ENCODE assay signal across 1 cellular context in the genomic region with DNA sequence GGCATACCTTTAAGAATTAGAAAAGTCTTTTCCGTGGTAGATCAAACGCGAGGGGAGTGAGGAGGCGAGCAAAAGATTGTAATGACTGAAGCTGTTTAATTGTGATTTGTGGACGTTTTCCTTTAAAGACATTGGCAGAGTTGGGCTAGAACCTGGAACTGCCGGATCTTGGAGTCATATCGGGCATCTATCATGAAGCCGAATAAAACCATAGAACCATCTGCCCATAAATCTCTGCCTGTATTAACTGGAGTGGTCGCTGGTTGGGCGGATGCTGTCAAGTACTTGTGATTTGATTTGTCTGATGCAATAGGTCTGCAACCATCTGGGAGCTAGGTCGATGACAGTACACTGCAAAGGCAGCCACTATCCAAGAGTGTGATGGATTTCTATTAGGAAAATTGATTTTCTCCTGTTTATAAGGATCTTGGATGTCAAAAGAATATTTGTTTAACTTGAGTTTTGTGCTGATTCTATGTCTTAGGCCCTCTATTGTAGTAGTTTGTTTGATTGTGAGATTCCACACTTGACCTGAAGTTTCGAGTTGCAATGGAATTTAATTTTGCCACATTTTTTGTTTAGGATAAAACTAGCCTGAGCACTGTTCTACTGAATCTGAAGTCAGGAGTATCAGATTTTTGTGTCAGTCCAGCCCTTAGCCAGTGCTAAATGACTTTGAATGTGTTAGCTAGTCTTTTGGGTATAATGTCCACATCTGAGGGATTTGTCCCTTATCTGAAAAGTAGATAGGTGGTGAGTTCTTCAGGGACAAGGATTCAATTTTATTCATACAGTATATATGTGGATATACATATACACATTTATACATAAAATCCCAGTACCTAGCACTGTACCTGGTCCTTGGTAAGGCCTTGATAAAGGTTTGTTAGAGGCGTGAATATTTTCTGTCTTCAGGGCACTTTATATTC.
TF ChIP-seq lines count a peak whose summit lies in the region.

No MANE protein-coding gene starts in this region.

TF ChIP-seq in K562, 482 proteins besides CTCF, POLR2A, EP300 and RAD21 (continued from another document and continues in another):
- TF ChIP-seq, protein P1, sequence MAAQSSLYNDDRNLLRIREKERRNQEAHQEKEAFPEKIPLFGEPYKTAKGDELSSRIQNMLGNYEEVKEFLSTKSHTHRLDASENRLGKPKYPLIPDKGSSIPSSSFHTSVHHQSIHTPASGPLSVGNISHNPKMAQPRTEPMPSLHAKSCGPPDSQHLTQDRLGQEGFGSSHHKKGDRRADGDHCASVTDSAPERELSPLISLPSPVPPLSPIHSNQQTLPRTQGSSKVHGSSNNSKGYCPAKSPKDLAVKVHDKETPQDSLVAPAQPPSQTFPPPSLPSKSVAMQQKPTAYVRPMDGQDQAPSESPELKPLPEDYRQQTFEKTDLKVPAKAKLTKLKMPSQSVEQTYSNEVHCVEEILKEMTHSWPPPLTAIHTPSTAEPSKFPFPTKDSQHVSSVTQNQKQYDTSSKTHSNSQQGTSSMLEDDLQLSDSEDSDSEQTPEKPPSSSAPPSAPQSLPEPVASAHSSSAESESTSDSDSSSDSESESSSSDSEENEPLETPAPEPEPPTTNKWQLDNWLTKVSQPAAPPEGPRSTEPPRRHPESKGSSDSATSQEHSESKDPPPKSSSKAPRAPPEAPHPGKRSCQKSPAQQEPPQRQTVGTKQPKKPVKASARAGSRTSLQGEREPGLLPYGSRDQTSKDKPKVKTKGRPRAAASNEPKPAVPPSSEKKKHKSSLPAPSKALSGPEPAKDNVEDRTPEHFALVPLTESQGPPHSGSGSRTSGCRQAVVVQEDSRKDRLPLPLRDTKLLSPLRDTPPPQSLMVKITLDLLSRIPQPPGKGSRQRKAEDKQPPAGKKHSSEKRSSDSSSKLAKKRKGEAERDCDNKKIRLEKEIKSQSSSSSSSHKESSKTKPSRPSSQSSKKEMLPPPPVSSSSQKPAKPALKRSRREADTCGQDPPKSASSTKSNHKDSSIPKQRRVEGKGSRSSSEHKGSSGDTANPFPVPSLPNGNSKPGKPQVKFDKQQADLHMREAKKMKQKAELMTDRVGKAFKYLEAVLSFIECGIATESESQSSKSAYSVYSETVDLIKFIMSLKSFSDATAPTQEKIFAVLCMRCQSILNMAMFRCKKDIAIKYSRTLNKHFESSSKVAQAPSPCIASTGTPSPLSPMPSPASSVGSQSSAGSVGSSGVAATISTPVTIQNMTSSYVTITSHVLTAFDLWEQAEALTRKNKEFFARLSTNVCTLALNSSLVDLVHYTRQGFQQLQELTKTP (IDR thresholded peaks at IDR 0.05; ENCODE audit: low read depth in 1 of 2, partially characterized antibody in 2 of 2) = peak in 1 of 2 experiments; percentile 81
- TF ChIP-seq ZNF239 (CRISPR knock-in tag; IDR thresholded peaks at IDR 0.05) (peak; percentile 32; the same call in 1 of the 2 replicates), ZNF232 (CRISPR knock-in tag; IDR thresholded peaks at IDR 0.05) (no peak), MCM3 (IDR thresholded peaks at IDR 0.05) (no peak), HDAC6 (IDR thresholded peaks at IDR 0.05; ENCODE audit: low read depth, low read length) (no peak), GATAD2B (IDR thresholded peaks at IDR 0.05; ENCODE audit: borderline replicate concordance) (peak; percentile 36; the same call in 1 of the 2 replicates), POLR2AphosphoS2 (IDR thresholded peaks at IDR 0.05; ENCODE audit: low read length) (no peak), ZNF589 (CRISPR knock-in tag; IDR thresholded peaks at IDR 0.05; ENCODE audit: low read depth) (peak; percentile 88), PCBP2 (IDR thresholded peaks at IDR 0.05; ENCODE audit: low read depth, low read length, poor library complexity, severe bottlenecking) (no peak), ZBTB40 (IDR thresholded peaks at IDR 0.05) (peak; percentile 58), ZBTB40 (CRISPR knock-in tag; IDR thresholded peaks at IDR 0.05) (no peak), BCOR (IDR thresholded peaks at IDR 0.05) (peak; percentile 74), MAFG (tag; conservative IDR thresholded peaks at IDR 0.05) (no peak), MTA3 (IDR thresholded peaks at IDR 0.05; ENCODE audit: borderline replicate concordance) (peak; percentile 54; the same call in 1 of the 2 replicates), ZNF124 (CRISPR knock-in tag; IDR thresholded peaks at IDR 0.05) (no peak), ZNF764 (CRISPR knock-in tag; IDR thresholded peaks at IDR 0.05; ENCODE audit: low read depth) (no peak), PHF21A (IDR thresholded peaks at IDR 0.05; ENCODE audit: borderline replicate concordance, low read depth) (peak; percentile 99), CBX1 (IDR thresholded peaks at IDR 0.05; ENCODE audit: low read depth) (no peak), RBM17 (IDR thresholded peaks at IDR 0.05; ENCODE audit: borderline replicate concordance, low read depth, low read length) (no peak), NR4A1 (CRISPR knock-in tag; IDR thresholded peaks at IDR 0.05) (no peak), NR4A1 (tag; IDR thresholded peaks at IDR 0.05) (peak; percentile 82; the same call in 1 of the 2 replicates), POLR3A (IDR thresholded peaks at IDR 0.05; ENCODE audit: borderline replicate concordance, extremely low read depth, insufficient read depth, insufficient read length) (no peak), GABPB2 (CRISPR knock-in tag; conservative IDR thresholded peaks at IDR 0.05) (no peak), IRF9 (tag; IDR thresholded peaks at IDR 0.05) (peak; percentile 99), ZNF274 (IDR thresholded peaks at IDR 0.05; ENCODE audit: borderline replicate concordance, low read depth, low read length) (no peak), ZSCAN29 (IDR thresholded peaks at IDR 0.05) (no peak), HNRNPL (IDR thresholded peaks at IDR 0.05; ENCODE audit: low read depth, low read length) (no peak), THRB (CRISPR knock-in tag; conservative IDR thresholded peaks at IDR 0.05) (0 out of 2 replicates have a peak, but pooled peaks have one; percentile 51), ZNF431 (CRISPR knock-in tag; IDR thresholded peaks at IDR 0.05) (peak; percentile 58; the same call in 1 of the 2 replicates)
- TF ChIP-seq, protein P2, sequence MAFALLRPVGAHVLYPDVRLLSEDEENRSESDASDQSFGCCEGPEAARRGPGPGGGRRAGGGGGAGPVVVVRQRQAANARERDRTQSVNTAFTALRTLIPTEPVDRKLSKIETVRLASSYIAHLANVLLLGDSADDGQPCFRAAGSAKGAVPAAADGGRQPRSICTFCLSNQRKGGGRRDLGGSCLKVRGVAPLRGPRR (CRISPR knock-in tag; IDR thresholded peaks at IDR 0.05) = no peak; the same call in 1 of the 2 replicates
- TF ChIP-seq, protein P3, sequence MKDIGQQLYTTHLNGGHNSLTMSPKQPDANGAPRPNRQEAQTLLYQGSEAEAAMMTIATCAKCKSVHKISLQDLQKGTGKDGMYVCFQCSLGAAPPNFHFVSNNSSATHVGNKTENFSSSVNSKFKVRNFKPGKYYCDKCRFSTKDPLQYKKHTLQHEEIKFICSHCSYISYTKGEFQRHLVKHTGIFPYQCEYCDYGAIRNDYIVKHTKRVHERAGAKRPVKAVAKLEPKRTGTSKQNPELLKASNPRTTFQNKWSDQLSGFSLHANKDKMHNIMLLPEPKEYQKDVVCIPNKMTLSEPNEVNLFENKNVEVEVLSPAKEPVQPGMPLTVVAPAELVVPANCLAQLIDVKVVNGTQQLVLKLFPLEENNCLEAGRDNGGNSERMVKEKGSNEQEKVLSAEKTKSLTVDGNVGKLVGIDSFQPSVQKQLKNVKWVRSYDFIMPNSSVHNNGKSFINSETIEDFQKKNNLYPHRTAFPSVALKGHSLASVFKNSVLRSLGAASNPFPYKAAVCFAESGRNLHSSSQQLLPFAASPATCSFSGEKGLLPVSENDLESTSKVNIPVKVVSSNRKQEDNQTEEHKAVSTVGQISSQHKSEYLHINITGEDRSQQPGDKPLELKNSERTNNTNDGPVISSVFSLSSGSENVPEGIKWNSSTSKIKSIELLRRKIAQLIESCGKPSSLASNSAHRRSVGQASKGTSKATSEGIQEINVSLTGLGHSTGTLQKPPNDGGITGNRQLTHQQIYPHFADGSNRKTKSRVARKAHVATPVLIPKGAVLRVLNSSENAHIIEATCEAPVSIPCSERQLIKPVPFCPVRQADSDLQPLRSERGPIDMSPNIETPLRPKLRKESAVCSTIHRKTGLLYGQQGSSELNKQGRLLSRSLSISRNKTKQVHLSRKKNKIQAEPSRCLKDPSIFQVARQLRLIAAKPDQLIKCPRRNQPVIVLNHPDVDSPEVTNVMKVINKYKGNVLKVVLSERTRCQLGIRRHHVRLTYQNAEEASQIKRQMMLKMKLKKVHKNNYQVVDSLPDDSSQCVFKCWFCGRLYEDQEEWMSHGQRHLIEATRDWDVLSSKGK (CRISPR knock-in tag; IDR thresholded peaks at IDR 0.05) = 0 out of 2 replicates have a peak, but pooled peaks have one; percentile 24
- TF ChIP-seq, protein P4, sequence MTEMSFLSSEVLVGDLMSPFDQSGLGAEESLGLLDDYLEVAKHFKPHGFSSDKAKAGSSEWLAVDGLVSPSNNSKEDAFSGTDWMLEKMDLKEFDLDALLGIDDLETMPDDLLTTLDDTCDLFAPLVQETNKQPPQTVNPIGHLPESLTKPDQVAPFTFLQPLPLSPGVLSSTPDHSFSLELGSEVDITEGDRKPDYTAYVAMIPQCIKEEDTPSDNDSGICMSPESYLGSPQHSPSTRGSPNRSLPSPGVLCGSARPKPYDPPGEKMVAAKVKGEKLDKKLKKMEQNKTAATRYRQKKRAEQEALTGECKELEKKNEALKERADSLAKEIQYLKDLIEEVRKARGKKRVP (CRISPR knock-in tag; IDR thresholded peaks at IDR 0.05) = peak; percentile 100
